Comparison of ENCODE assay signal across 18 cellular contexts in genomic region chrX:97968376-97969104, GRCh38.
DNase-seq lines count a peak whose midpoint lies in the region; ATAC-seq and TF ChIP-seq lines count a peak whose summit lies in the region.
"Had no signal": no experiment of that assay in that cellular context is flagged by ENCODE, and none has a peak within 500 bp of the region (broad histone marks: within the 10 kb centered on the region; RNA-seq: fewer than 3 reads in every experiment).

No MANE protein-coding gene starts in this region.

- peak overlapping the region; percentile 67 for H3K27ac ChIP-seq in HUES48 (ENCODE audit: low read depth, low read length)
- no peak overlapping the region for H3K27ac ChIP-seq in foreskin keratinocyte
- H3K27ac ChIP-seq in tibial artery = no peak overlapping the region
- H3K27ac ChIP-seq: SK-N-MC had no signal

- no peak for TF ChIP-seq CTCF in foreskin keratinocyte (conservative IDR thresholded peaks at IDR 0.05)
- TF ChIP-seq CTCF in tibial artery (IDR thresholded peaks at IDR 0.05) = no peak

- no peak overlapping the region for H3K27ac Mint-ChIP-seq in stimulated activated memory B cell treated with anti-CD40 and anti-IgM and Interleukin-4, amounts not matched to agents 10 μg/mL and 1 μg/mL and 100 μg/mL, for 72 hours
- H3K27ac Mint-ChIP-seq: B cell had no signal

- peak; percentile 39 for DNase-seq in COLO829 (ENCODE audit: low spot score)
- peak; percentile 7 to 17 for DNase-seq in foreskin keratinocyte
- peak; percentile 11 for DNase-seq in iPS-NIHi11 (ENCODE audit: low spot score)
- DNase-seq in tibial artery = no peak
- DNase-seq: DMS153, GF-D8, GOT3, NCI-H1092 treated with DMSO at 0.1 percent for 48 hours, NCI-H146, NCI-H2029 treated with DMSO at 0.1 percent for 48 hours, SHP77 had no signal

- H3K4me1 ChIP-seq in HUES48 (ENCODE audit: control insufficient read depth, insufficient read depth, low read length) (peaks cover 29% of the 10 kb centered on the region), foreskin keratinocyte (no peaks in the 10 kb centered on the region), tibial artery (no peaks in the 10 kb centered on the region)

- H3K27me3 Mint-ChIP-seq in stimulated activated memory B cell treated with anti-CD40 and anti-IgM and Interleukin-4, amounts not matched to agents 10 μg/mL and 1 μg/mL and 100 μg/mL, for 72 hours = no peaks in the 10 kb centered on the region
- H3K27me3 Mint-ChIP-seq: B cell had no signal

- intact Hi-C loops in tibial artery (cut with DNase I; ENCODE audit: low total_unique reads) = no loop called here

- no peaks in the 10 kb centered on the region for H3K9me3 Mint-ChIP-seq in stimulated activated memory B cell treated with anti-CD40 and anti-IgM and Interleukin-4, amounts not matched to agents 10 μg/mL and 1 μg/mL and 100 μg/mL, for 72 hours

- no peak overlapping the region for H3K4me3 Mint-ChIP-seq in stimulated activated memory B cell treated with anti-CD40 and anti-IgM and Interleukin-4, amounts not matched to agents 10 μg/mL and 1 μg/mL and 100 μg/mL, for 72 hours
- H3K4me3 Mint-ChIP-seq: B cell had no signal

- H3K27me3 ChIP-seq in HUES48 (ENCODE audit: control insufficient read depth, insufficient read depth, low read length) (no peaks in the 10 kb centered on the region), foreskin keratinocyte (no peaks in the 10 kb centered on the region), tibial artery (no peaks in the 10 kb centered on the region)

- H3K9me3 ChIP-seq in HUES48 (ENCODE audit: control insufficient read depth, insufficient read depth, low read length) (no peaks in the 10 kb centered on the region), tibial artery (no peaks in the 10 kb centered on the region)

- H3K36me3 ChIP-seq in HUES48 (ENCODE audit: control insufficient read depth, insufficient read depth, low read length) (no peaks in the 10 kb centered on the region), tibial artery (no peaks in the 10 kb centered on the region)

- H3K4me1 Mint-ChIP-seq in stimulated activated memory B cell treated with anti-CD40 and anti-IgM and Interleukin-4, amounts not matched to agents 10 μg/mL and 1 μg/mL and 100 μg/mL, for 72 hours = no peaks in the 10 kb centered on the region
- H3K4me1 Mint-ChIP-seq: B cell had no signal

- H3K9ac ChIP-seq in HUES48 (ENCODE audit: low read depth, low read length) = no peak overlapping the region; the same call in 1 of the 2 replicates

- H3K4me3 ChIP-seq in HUES48 (ENCODE audit: low read depth, low read length) (no peak overlapping the region), tibial artery (no peak overlapping the region)
- H3K4me3 ChIP-seq: K562, SK-N-MC had no signal

- H3K36me3 Mint-ChIP-seq in stimulated activated memory B cell treated with anti-CD40 and anti-IgM and Interleukin-4, amounts not matched to agents 10 μg/mL and 1 μg/mL and 100 μg/mL, for 72 hours = no peaks in the 10 kb centered on the region

- ATAC-seq in foreskin keratinocyte = no peak
- no peak for ATAC-seq in HG02623 (IDR thresholded peaks at IDR 0.05; ENCODE audit: unreplicated experiment)
- no peak for ATAC-seq in GM18517 (IDR thresholded peaks at IDR 0.05; ENCODE audit: unreplicated experiment)
- ATAC-seq in stimulated activated memory B cell treated with anti-CD40 and anti-IgM and Interleukin-4, amounts not matched to agents 10 μg/mL and 1 μg/mL and 100 μg/mL, for 72 hours = no peak
- ATAC-seq: K562 had no signal

Comparison
In these comparisons a context has a peak if more than half of its experiments do, and no peak if none do; other contexts are left out.
1. DNase-seq: peak in COLO829 (single experiment), foreskin keratinocyte (2 of 2) and iPS-NIHi11 (single experiment); none in tibial artery (0 of 2).